23 cellular contexts compared by ENCODE assay signal in genomic region chr7:123744416-123744815, GRCh38. TPM values are rescaled to one million over a fixed set of nuclear protein-coding genes. Genes with fewer than 3 reads are reported as not detected.
DNase-seq lines count a peak whose midpoint lies in the region; ATAC-seq, FAIRE-seq and TF ChIP-seq lines count a peak whose summit lies in the region.
"Had no signal": no experiment of that assay in that cellular context is flagged by ENCODE, and none has a peak within 500 bp of the region (broad histone marks: within the 10 kb centered on the region; RNA-seq: fewer than 3 reads in every experiment).

No MANE protein-coding gene starts in this region.

- H3K4me1 Mint-ChIP-seq in CD4-positive, CD25-positive, alpha-beta regulatory T cell = peaks cover 35 to 78% (median 62%) of the 10 kb centered on the region in 4 donors
- H3K4me1 Mint-ChIP-seq in nephron = peaks cover 41% of the 10 kb centered on the region

- H3K4me2 ChIP-seq in K562 (ENCODE audit: insufficient read depth, low read length) = peak overlapping the region; percentile 38; the same call in 1 of the 2 replicates

- peaks cover 99% of the 10 kb centered on the region for H3K79me2 ChIP-seq in K562 (ENCODE audit: control insufficient read depth, insufficient read depth, low read length)

- H3K27me3 ChIP-seq in CD4-positive, CD25-positive, alpha-beta regulatory T cell (ENCODE audit: control insufficient read depth, insufficient read depth, low read length) = no peaks in the 10 kb centered on the region
- H3K27me3 ChIP-seq in HUES6 (ENCODE audit: control insufficient read depth, insufficient read depth, low read length) (no peaks in the 10 kb centered on the region), K562 (ENCODE audit: control insufficient read depth in 2 of 2, insufficient read depth in 2 of 2, low read length in 2 of 2) (no peaks in the 10 kb centered on the region), stomach (no peaks in the 10 kb centered on the region)
- H3K27me3 ChIP-seq: BE2C had no signal

- peak overlapping the region in 3 of 4 donors; percentile 8 to 64 (median 29) for H3K4me3 Mint-ChIP-seq in CD4-positive, CD25-positive, alpha-beta regulatory T cell
- H3K4me3 Mint-ChIP-seq in nephron = peak overlapping the region in 1 of 3 experiments; percentile 27

- peaks cover 38% of the 10 kb centered on the region for H3K4me1 ChIP-seq in CD4-positive, CD25-positive, alpha-beta regulatory T cell (ENCODE audit: control insufficient read depth, insufficient read depth, low read length, poor library complexity, severe bottlenecking)
- H3K4me1 ChIP-seq in HUES6 (ENCODE audit: control insufficient read depth, insufficient read depth, low read length) (peaks cover 29% of the 10 kb centered on the region), K562 (replicated peaks in 1 of 2; ENCODE audit: control insufficient read depth in 2 of 2, insufficient read depth in 2 of 2, low read length in 2 of 2) (peaks cover 16 to 23% of the 10 kb centered on the region in 2 experiments), stomach (peaks cover 24 to 79% (median 51%) of the 10 kb centered on the region in 4 donors)
- H3K4me1 ChIP-seq: BE2C had no signal

- no peak overlapping the region for H3K9ac ChIP-seq in HUES6 (ENCODE audit: low read length)
- 0 out of 4 replicates have a peak overlapping the region, but pooled peaks of 1 of the 2 experiments have one; percentile 2 for H3K9ac ChIP-seq in K562 (ENCODE audit: insufficient read depth in 1 of 2, low read depth in 2 of 2, low read length in 2 of 2)

- no peak overlapping the region for H2AFZ ChIP-seq in K562 (ENCODE audit: low read depth, low read length)

- intact Hi-C loops in K562 (cut with micrococcal nuclease) (no loop called here), stomach (cut with DNase I; ENCODE audit: low total_unique reads) (no loop called here)

- CTCF ChIA-PET in K562 (lab: Yijun Ruan, JAX; ENCODE audit: low intra/inter-chr PET ratio) = no interaction called here

- H3K9me1 ChIP-seq in K562 (ENCODE audit: control insufficient read depth, insufficient read depth, low read length) = no peaks in the 10 kb centered on the region

- H3K36me3 Mint-ChIP-seq in CD4-positive, CD25-positive, alpha-beta regulatory T cell = no peaks in the 10 kb centered on the region
- peaks cover 1% of the 10 kb centered on the region for H3K36me3 Mint-ChIP-seq in nephron (ENCODE audit: low read depth)

- H4K20me1 ChIP-seq in K562 (replicated peaks; ENCODE audit: control insufficient read depth, insufficient read depth, low read length) = peaks cover 29% of the 10 kb centered on the region

- no peaks in the 10 kb centered on the region for H3K36me3 ChIP-seq in CD4-positive, CD25-positive, alpha-beta regulatory T cell (ENCODE audit: control insufficient read depth, insufficient read depth, low read length)
- H3K36me3 ChIP-seq in HUES6 (ENCODE audit: control insufficient read depth, insufficient read depth, low read length) = no peaks in the 10 kb centered on the region
- H3K36me3 ChIP-seq in K562 (ENCODE audit: control insufficient read depth, insufficient read depth, low read length) = peaks cover 18% of the 10 kb centered on the region; the same call in 2 of the 3 replicates
- no peaks in the 10 kb centered on the region for H3K36me3 ChIP-seq in stomach
- H3K36me3 ChIP-seq: BE2C had no signal

- H3K9me3 Mint-ChIP-seq in CD4-positive, CD25-positive, alpha-beta regulatory T cell = no peaks in the 10 kb centered on the region
- no peaks in the 10 kb centered on the region for H3K9me3 Mint-ChIP-seq in nephron

- TF ChIP-seq RAD21 in K562 (CRISPR knock-in tag; conservative IDR thresholded peaks at IDR 0.05 in 1 of 2, IDR thresholded peaks at IDR 0.05 in 1 of 2) = no peak

- TF ChIP-seq POLR2A in K562 (conservative IDR thresholded peaks at IDR 0.05) (no peak), stomach (IDR thresholded peaks at IDR 0.05) (no peak)

- no peak for ATAC-seq in CD4-positive, CD25-positive, alpha-beta regulatory T cell (ENCODE audit: low read depth in 2 of 2)
- ATAC-seq in K562 = no peak
- ATAC-seq: Panc1, SK-N-SH treated with all-trans-retinoic acid at 6 μM for 48 hours had no signal

- TF ChIP-seq EP300 in K562 (IDR thresholded peaks at IDR 0.05; ENCODE audit: low read length) (peak; percentile 12; the same call in 1 of the 2 replicates), stomach (IDR thresholded peaks at IDR 0.05) (no peak)

- H3K27ac ChIP-seq in CD4-positive, CD25-positive, alpha-beta regulatory T cell (ENCODE audit: insufficient read depth, low read length, poor library complexity, severe bottlenecking) = no peak overlapping the region
- H3K27ac ChIP-seq in HUES6 (ENCODE audit: low read depth, low read length) = no peak overlapping the region
- no peak overlapping the region for H3K27ac ChIP-seq in K562 (ENCODE audit: extremely low read depth, low read depth, low read length)
- no peak overlapping the region for H3K27ac ChIP-seq in stomach

- FAIRE-seq in K562 (lab: Jason Lieb, UNC) (no peak), GM19239 (lab: Jason Lieb, UNC) (no peak)
- FAIRE-seq: A204.1, G401.6, GM18507 had no signal

- H3K9me3 ChIP-seq in CD4-positive, CD25-positive, alpha-beta regulatory T cell (ENCODE audit: control insufficient read depth in 2 of 2, low read length in 2 of 2) = no peaks in the 10 kb centered on the region
- H3K9me3 ChIP-seq in HUES6 (ENCODE audit: control insufficient read depth, insufficient read depth, low read depth, low read length) (peaks cover 2% of the 10 kb centered on the region; the same call in 1 of the 2 replicates), K562 (replicated peaks; ENCODE audit: control insufficient read depth, insufficient read depth, low read depth, low read length) (peaks cover 3% of the 10 kb centered on the region; the same call in 1 of the 2 replicates), stomach (no peaks in the 10 kb centered on the region)
- H3K9me3 ChIP-seq: BE2C, Caco-2 had no signal

- TF ChIP-seq CTCF in K562 (IDR thresholded peaks at IDR 0.05 in 2 of 3, conservative IDR thresholded peaks at IDR 0.05 in 1 of 3; ENCODE audit: insufficient read depth in 2 of 3, low read depth in 1 of 3, low read length in 3 of 3) = no peak
- TF ChIP-seq CTCF in nephron (IDR thresholded peaks at IDR 0.05; ENCODE audit: unreplicated experiment in 3 of 3) = no peak
- no peak for TF ChIP-seq CTCF in stomach (IDR thresholded peaks at IDR 0.05)

- 0% methylated on average over 1 of the region's 1 CpG for WGBS in K562 (ENCODE audit: insufficient coverage, low coverage, missing lambda C conversion rate)
- WGBS in stomach, 5 donors = 30 to 69% (median 37%) methylated on average over 1 of the region's 1 CpG

- no peak for DNase-seq in CD4-positive, CD25-positive, alpha-beta regulatory T cell
- DNase-seq in K562 (ENCODE audit: extremely low read depth in 1 of 4, low spot score in 3 of 4) = no peak
- DNase-seq in SIG-M5 (lab: John Stamatoyannopoulos, UW) = no peak
- no peak for DNase-seq in GM19239 (ENCODE audit: insufficient read length, low spot score)
- DNase-seq in AG20443 (ENCODE audit: low spot score) = no peak
- DNase-seq in stomach = no peak
- DNase-seq: BE2C, Caco-2, DMS 273 treated with DMSO at 0.1 percent for 48 hours, MM.1S, NCI-H1092, NCI-H146, NCI-H2029 treated with DMSO at 0.1 percent for 48 hours, NCI-H226, NCI-H510A treated with DMSO at 0.1 percent for 48 hours, NCI-H748 treated with DMSO at 0.1 percent for 48 hours had no signal

- no peak overlapping the region for H3K27ac Mint-ChIP-seq in CD4-positive, CD25-positive, alpha-beta regulatory T cell
- H3K27ac Mint-ChIP-seq in nephron = peak overlapping the region in 2 of 3 experiments; percentile 5 to 26

- POLR2A ChIA-PET in K562 (lab: Yijun Ruan, JAX) = interaction anchor here (1.6 kb wide), 1 partner anchor 17 kb away, joined by 4 read pairs; no protein-coding TSS in a partner anchor

- no TSS peak for BruUV-seq in K562 (replicated peaks; lab: Mats Ljungman, UMichigan)

- in situ Hi-C loops in K562 (cut with MboI) = no loop called here

- no peaks in the 10 kb centered on the region for H3K27me3 Mint-ChIP-seq in CD4-positive, CD25-positive, alpha-beta regulatory T cell
- H3K27me3 Mint-ChIP-seq in nephron (ENCODE audit: low read depth) = no peaks in the 10 kb centered on the region

- H3K4me3 ChIP-seq in CD4-positive, CD25-positive, alpha-beta regulatory T cell (ENCODE audit: low read depth, low read length) = peak overlapping the region; percentile 28
- H3K4me3 ChIP-seq in HUES6 (ENCODE audit: low read depth, low read length) (peak overlapping the region; percentile 10; the same call in 1 of the 2 replicates), K562 (no peak overlapping the region), stomach (no peak overlapping the region)

TF ChIP-seq in K562, 482 proteins besides CTCF, POLR2A, EP300 and RAD21 (continues in another document):
- TF ChIP-seq HNRNPH1 (optimal IDR thresholded peaks at IDR 0.05; ENCODE audit: low read depth, low read length) (no peak), SMARCA5 (IDR thresholded peaks at IDR 0.05) (no peak), POU5F1 (IDR thresholded peaks at IDR 0.05; ENCODE audit: borderline replicate concordance, low read depth, low read length, partially characterized antibody) (no peak), TRIM24 (IDR thresholded peaks at IDR 0.05) (no peak), CBFA2T3 (IDR thresholded peaks at IDR 0.05) (peak; percentile 59), BMI1 (IDR thresholded peaks at IDR 0.05; ENCODE audit: low read length) (no peak), TRIM28 (IDR thresholded peaks at IDR 0.05) (no peak)

RNA-seq across cellular contexts. Expression of gene WASL, which starts 4.4 kb away (rescaled TPM):
- 10.2 TPM for total RNA-seq in CD4-positive, CD25-positive, alpha-beta regulatory T cell
- polyA plus RNA-seq in CD4-positive, CD25-positive, alpha-beta regulatory T cell = 1 to 10 TPM; 1.4 to 3.3 (median 1.7) TPM
- total RNA-seq in K562 (2011; cell fraction: chromatin; rRNA removed; ENCODE audit: low replicate concordance) = 10.9 and 28.5 TPM in 2 replicates
- 10.0 and 12.2 TPM in 2 replicates for total RNA-seq in K562 (2011; cell fraction: nucleolus; rRNA removed)
- total RNA-seq in K562 (2011; cell fraction: nucleoplasm; rRNA removed) = 19.1 and 41.4 TPM in 2 replicates
- total RNA-seq in K562 (2014; rRNA removed) = 4.1 and 5.9 TPM in 2 replicates
- 9.6 and 9.9 TPM in 2 replicates for total RNA-seq in K562 (2014; rRNA removed; fragmentation: Illumina TruSeq; extraction: Trizol)
- total RNA-seq in K562 (2015; rRNA removed; fragmentation: Illumina TruSeq; extraction: Trizol) = 8.5 and 8.7 TPM in 2 replicates
- total RNA-seq in K562 (2021) = 12.9 and 13.9 TPM in 2 replicates
- polyA plus RNA-seq in K562 (2011; rRNA removed) = 5.6 and 8.3 TPM in 2 replicates
- polyA plus RNA-seq in K562 (2011; cell fraction: cytosol; rRNA removed) = 2.0 and 2.8 TPM in 2 replicates
- 10.4 and 11.6 TPM in 2 replicates for polyA plus RNA-seq in K562 (2011; cell fraction: nucleus; rRNA removed)
- polyA plus RNA-seq in K562 (2012) = 8.4 and 12.5 TPM in 2 replicates
- polyA plus RNA-seq in K562 (2014; fragmentation: Illumina TruSeq; extraction: Trizol) = 10.2 and 10.9 TPM in 2 replicates
- 1 to 10 TPM; 3.2 to 4.4 TPM for polyA plus RNA-seq in K562 (2014; fragmentation: Nextera tagmentation; extraction: Ambion mirVana)
- polyA plus RNA-seq in K562 (2014; rRNA removed) = 6.6 and 8.1 TPM in 2 replicates
- polyA minus RNA-seq in K562 (2011; rRNA and poly(A)+ RNA removed) = 7.6 and 9.3 TPM in 2 replicates
- polyA minus RNA-seq in K562 (2011; cell fraction: cytosol; rRNA and poly(A)+ RNA removed) = 4.5 and 6.2 TPM in 2 replicates
- polyA minus RNA-seq in K562 (2011; cell fraction: nucleus; rRNA and poly(A)+ RNA removed) = 29.4 and 36.2 TPM in 2 replicates
- total RNA-seq in stomach = 10 to 100 TPM in 4 of 5 donors, 1 to 10 TPM in 1; 9.0 to 56.7 (median 23.7) TPM
- polyA plus RNA-seq in stomach = 10 to 100 TPM; 12.2 to 33.5 (median 19.7) TPM

Comparison
In these comparisons a context has a peak if more than half of its experiments do, and no peak if none do; other contexts are left out.
1. H3K4me3 ChIP-seq: peak in CD4-positive, CD25-positive, alpha-beta regulatory T cell (single experiment) and HUES6 (single experiment); none in K562 (single experiment) and stomach (0 of 4).
2. H3K27ac Mint-ChIP-seq: peak in nephron (2 of 3); none in CD4-positive, CD25-positive, alpha-beta regulatory T cell (0 of 3).